In genomic region chr17:80424261-80424660, GRCh38 we compare ENCODE assay signal across 15 cellular contexts. TPM values are rescaled to one million over a fixed set of nuclear protein-coding genes. Genes with fewer than 3 reads are reported as not detected.
DNase-seq lines count a peak whose midpoint lies in the region; ATAC-seq and TF ChIP-seq lines count a peak whose summit lies in the region.
"Had no signal": no experiment of that assay in that cellular context is flagged by ENCODE, and none has a peak within 500 bp of the region (broad histone marks: within the 10 kb centered on the region; RNA-seq: fewer than 3 reads in every experiment).

No MANE protein-coding gene starts in this region.

- H3K9me3 ChIP-seq in HEK293 (ENCODE audit: control insufficient read depth, insufficient read depth, low read depth, low read length), result no peaks in the 10 kb centered on the region

- peak overlapping the region; percentile 30 for H3K27ac Mint-ChIP-seq in activated CD8-positive, alpha-beta T cell treated with anti-CD3 and anti-CD28 coated beads, Interleukin-2, amount 10 ng/mL, durations not matched to agents 7 days and 5 days
- no peak overlapping the region for H3K27ac Mint-ChIP-seq in activated CD8-positive, alpha-beta T cell treated with anti-CD3 and anti-CD28 coated beads for 36 hours
- peak overlapping the region in 1 of 2 donors; percentile 86 for H3K27ac Mint-ChIP-seq in effector memory CD8-positive, alpha-beta T cell
- peak overlapping the region; percentile 8 for H3K27ac Mint-ChIP-seq in stimulated activated effector memory CD8-positive, alpha-beta T cell treated with anti-CD3 and anti-CD28 coated beads, Interleukin-12 subunit alpha, Interleukin-12 subunit beta, amount 100 ng/mL, for 72 hours
- H3K27ac Mint-ChIP-seq: CD4-positive, alpha-beta memory T cell had no signal

- no peaks in the 10 kb centered on the region for H3K9me3 Mint-ChIP-seq in activated CD8-positive, alpha-beta T cell treated with anti-CD3 and anti-CD28 coated beads, Interleukin-2, amount 10 ng/mL, durations not matched to agents 7 days and 5 days (ENCODE audit: insufficient read depth)
- no peaks in the 10 kb centered on the region for H3K9me3 Mint-ChIP-seq in activated CD8-positive, alpha-beta T cell treated with anti-CD3 and anti-CD28 coated beads for 36 hours
- no peaks in the 10 kb centered on the region for H3K9me3 Mint-ChIP-seq in effector memory CD8-positive, alpha-beta T cell
- H3K9me3 Mint-ChIP-seq in stimulated activated effector memory CD8-positive, alpha-beta T cell treated with anti-CD3 and anti-CD28 coated beads, Interleukin-12 subunit alpha, Interleukin-12 subunit beta, amount 100 ng/mL, for 72 hours, result no peaks in the 10 kb centered on the region
- H3K9me3 Mint-ChIP-seq: IgD-negative memory B cell had no signal

- H3K27me3 Mint-ChIP-seq in activated CD8-positive, alpha-beta T cell treated with anti-CD3 and anti-CD28 coated beads, Interleukin-2, amount 10 ng/mL, durations not matched to agents 7 days and 5 days (ENCODE audit: low read depth), result no peaks in the 10 kb centered on the region
- H3K27me3 Mint-ChIP-seq in activated CD8-positive, alpha-beta T cell treated with anti-CD3 and anti-CD28 coated beads for 36 hours, result no peaks in the 10 kb centered on the region
- no peaks in the 10 kb centered on the region for H3K27me3 Mint-ChIP-seq in effector memory CD8-positive, alpha-beta T cell
- H3K27me3 Mint-ChIP-seq: CD4-positive, alpha-beta memory T cell had no signal

- DNase-seq in activated CD8-positive, alpha-beta T cell treated with anti-CD3 and anti-CD28 coated beads, Interleukin-2, amount 10 ng/mL, durations not matched to agents 7 days and 5 days, result no peak
- DNase-seq in activated CD8-positive, alpha-beta T cell treated with anti-CD3 and anti-CD28 coated beads for 36 hours, result no peak
- DNase-seq in effector memory CD8-positive, alpha-beta T cell, result no peak
- DNase-seq in stimulated activated effector memory CD8-positive, alpha-beta T cell treated with anti-CD3 and anti-CD28 coated beads, Interleukin-12 subunit alpha, Interleukin-12 subunit beta, amount 100 ng/mL, for 72 hours (ENCODE audit: low spot score in 2 of 2), result no peak
- DNase-seq in NCI-H2171 (lab: John Stamatoyannopoulos, UW) (no peak), pons (ENCODE audit: low spot score) (no peak), OCI-M2 (lab: John Stamatoyannopoulos, UW; ENCODE audit: unreplicated experiment) (no peak)
- DNase-seq: CD4-positive, alpha-beta memory T cell; GF-D8; NCI-H345; NCI-H69; PC-9; Right ventricle myocardium superior had no signal

- H3K4me1 ChIP-seq in HEK293 (ENCODE audit: control insufficient read depth, insufficient read depth, low read length), result no peaks in the 10 kb centered on the region

- CTCF ChIA-PET in activated CD8-positive, alpha-beta T cell treated with anti-CD3 and anti-CD28 coated beads, Interleukin-2, amount 10 ng/mL, durations not matched to agents 7 days and 5 days (lab: Charles Lee), result interaction anchor here (0.8 to 2.6 kb wide), 4 partner anchors 9 to 558 kb away, joined by 3 to 7 read pairs (median 6); partner anchors contain the start of gene ENDOV
- CTCF ChIA-PET in activated CD8-positive, alpha-beta T cell treated with anti-CD3 and anti-CD28 coated beads for 36 hours (lab: Charles Lee), result interaction anchor here (1.0 kb wide), 2 partner anchors 9 to 151 kb away, joined by 4 read pairs; no protein-coding TSS in a partner anchor
- CTCF ChIA-PET in HEK293 (lab: Yijun Ruan, JAX), result interaction anchor here (0.6 to 1.9 kb wide), 4 partner anchors 19 to 480 kb away, joined by 3 to 6 read pairs (median 4); no protein-coding TSS in a partner anchor

- H3K4me1 Mint-ChIP-seq in activated CD8-positive, alpha-beta T cell treated with anti-CD3 and anti-CD28 coated beads, Interleukin-2, amount 10 ng/mL, durations not matched to agents 7 days and 5 days (ENCODE audit: low read depth), result peaks cover 27% of the 10 kb centered on the region
- peaks cover 11% of the 10 kb centered on the region for H3K4me1 Mint-ChIP-seq in activated CD8-positive, alpha-beta T cell treated with anti-CD3 and anti-CD28 coated beads for 36 hours (ENCODE audit: low read depth)
- peaks cover 9 to 13% of the 10 kb centered on the region in 2 donors for H3K4me1 Mint-ChIP-seq in effector memory CD8-positive, alpha-beta T cell (ENCODE audit: low read depth in 2 of 2)
- peaks cover 31% of the 10 kb centered on the region for H3K4me1 Mint-ChIP-seq in stimulated activated effector memory CD8-positive, alpha-beta T cell treated with anti-CD3 and anti-CD28 coated beads, Interleukin-12 subunit alpha, Interleukin-12 subunit beta, amount 100 ng/mL, for 72 hours

- H3K36me3 ChIP-seq in HEK293 (ENCODE audit: control insufficient read depth in 2 of 2, insufficient read depth in 1 of 2, low read length in 2 of 2), result peaks cover 0 to 10% of the 10 kb centered on the region in 2 experiments; a peak in 1 of 3 replicates

- TF ChIP-seq CTCF in activated CD8-positive, alpha-beta T cell treated with anti-CD3 and anti-CD28 coated beads for 36 hours (IDR thresholded peaks at IDR 0.05), result no peak
- no peak for TF ChIP-seq CTCF in HEK293 (tag by site-specific recombination; IDR thresholded peaks at IDR 0.05)

- no peak overlapping the region for H3K27ac ChIP-seq in HEK293 (ENCODE audit: extremely low read depth, low read depth, low read length)
- H3K27ac ChIP-seq: PC-9 had no signal

- intact Hi-C loops in activated CD8-positive, alpha-beta T cell treated with anti-CD3 and anti-CD28 coated beads for 36 hours (cut with micrococcal nuclease), result no loop called here

- no peak overlapping the region for H3K4me3 Mint-ChIP-seq in activated CD8-positive, alpha-beta T cell treated with anti-CD3 and anti-CD28 coated beads, Interleukin-2, amount 10 ng/mL, durations not matched to agents 7 days and 5 days
- no peak overlapping the region for H3K4me3 Mint-ChIP-seq in activated CD8-positive, alpha-beta T cell treated with anti-CD3 and anti-CD28 coated beads for 36 hours
- peak overlapping the region in 1 of 2 donors; percentile 31 for H3K4me3 Mint-ChIP-seq in effector memory CD8-positive, alpha-beta T cell
- H3K4me3 Mint-ChIP-seq in stimulated activated effector memory CD8-positive, alpha-beta T cell treated with anti-CD3 and anti-CD28 coated beads, Interleukin-12 subunit alpha, Interleukin-12 subunit beta, amount 100 ng/mL, for 72 hours, result no peak overlapping the region
- H3K4me3 Mint-ChIP-seq: CD4-positive, alpha-beta memory T cell had no signal

- no peak for ATAC-seq in activated CD8-positive, alpha-beta T cell treated with anti-CD3 and anti-CD28 coated beads, Interleukin-2, amount 10 ng/mL, durations not matched to agents 7 days and 5 days
- ATAC-seq in activated CD8-positive, alpha-beta T cell treated with anti-CD3 and anti-CD28 coated beads for 36 hours, result no peak
- peak; percentile 23 for ATAC-seq in effector memory CD8-positive, alpha-beta T cell (replicated peaks)
- no peak for ATAC-seq in stimulated activated effector memory CD8-positive, alpha-beta T cell treated with anti-CD3 and anti-CD28 coated beads, Interleukin-12 subunit alpha, Interleukin-12 subunit beta, amount 100 ng/mL, for 72 hours

- POLR2A ChIA-PET in activated CD8-positive, alpha-beta T cell treated with anti-CD3 and anti-CD28 coated beads, Interleukin-2, amount 10 ng/mL, durations not matched to agents 7 days and 5 days (lab: Charles Lee), result interaction anchor here (0.6 to 1.7 kb wide), 2 partner anchors 30 to 162 kb away, joined by 3 to 7 read pairs; no protein-coding TSS in a partner anchor
- POLR2A ChIA-PET in activated CD8-positive, alpha-beta T cell treated with anti-CD3 and anti-CD28 coated beads for 36 hours (lab: Charles Lee), result interaction anchor here (0.6 kb wide), 2 partner anchors 9 to 503 kb away, joined by 3 read pairs; partner anchors contain the start of gene ENDOV
- POLR2A ChIA-PET in HEK293 (lab: Yijun Ruan, JAX), result interaction anchor here (1.0 kb wide), 1 partner anchor 30 kb away, joined by 3 read pairs; no protein-coding TSS in a partner anchor

- no peak overlapping the region for H3K4me3 ChIP-seq in HEK293 (ENCODE audit: low read depth, low read length)
- H3K4me3 ChIP-seq: PC-9 had no signal

- peaks cover 2% of the 10 kb centered on the region for H3K36me3 Mint-ChIP-seq in activated CD8-positive, alpha-beta T cell treated with anti-CD3 and anti-CD28 coated beads, Interleukin-2, amount 10 ng/mL, durations not matched to agents 7 days and 5 days (ENCODE audit: low read depth)
- no peaks in the 10 kb centered on the region for H3K36me3 Mint-ChIP-seq in activated CD8-positive, alpha-beta T cell treated with anti-CD3 and anti-CD28 coated beads for 36 hours (ENCODE audit: low read depth)
- peaks cover 15% of the 10 kb centered on the region for H3K36me3 Mint-ChIP-seq in effector memory CD8-positive, alpha-beta T cell (ENCODE audit: insufficient read depth)
- H3K36me3 Mint-ChIP-seq in stimulated activated effector memory CD8-positive, alpha-beta T cell treated with anti-CD3 and anti-CD28 coated beads, Interleukin-12 subunit alpha, Interleukin-12 subunit beta, amount 100 ng/mL, for 72 hours, result peaks cover 5% of the 10 kb centered on the region

TF ChIP-seq in HEK293, 187 proteins besides CTCF, POLR2A, EP300 and RAD21:
- TF ChIP-seq, protein P1, sequence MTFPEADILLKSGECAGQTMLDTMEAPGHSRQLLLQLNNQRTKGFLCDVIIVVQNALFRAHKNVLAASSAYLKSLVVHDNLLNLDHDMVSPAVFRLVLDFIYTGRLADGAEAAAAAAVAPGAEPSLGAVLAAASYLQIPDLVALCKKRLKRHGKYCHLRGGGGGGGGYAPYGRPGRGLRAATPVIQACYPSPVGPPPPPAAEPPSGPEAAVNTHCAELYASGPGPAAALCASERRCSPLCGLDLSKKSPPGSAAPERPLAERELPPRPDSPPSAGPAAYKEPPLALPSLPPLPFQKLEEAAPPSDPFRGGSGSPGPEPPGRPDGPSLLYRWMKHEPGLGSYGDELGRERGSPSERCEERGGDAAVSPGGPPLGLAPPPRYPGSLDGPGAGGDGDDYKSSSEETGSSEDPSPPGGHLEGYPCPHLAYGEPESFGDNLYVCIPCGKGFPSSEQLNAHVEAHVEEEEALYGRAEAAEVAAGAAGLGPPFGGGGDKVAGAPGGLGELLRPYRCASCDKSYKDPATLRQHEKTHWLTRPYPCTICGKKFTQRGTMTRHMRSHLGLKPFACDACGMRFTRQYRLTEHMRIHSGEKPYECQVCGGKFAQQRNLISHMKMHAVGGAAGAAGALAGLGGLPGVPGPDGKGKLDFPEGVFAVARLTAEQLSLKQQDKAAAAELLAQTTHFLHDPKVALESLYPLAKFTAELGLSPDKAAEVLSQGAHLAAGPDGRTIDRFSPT (tag by site-specific recombination; IDR thresholded peaks at IDR 0.05), result peak; percentile 37; the same call in 1 of the 2 replicates
- no peak for TF ChIP-seq ZNF157 (tag by site-specific recombination; IDR thresholded peaks at IDR 0.05)
TF ChIP-seq in HEK293: peak in this region for 1.

RNA-seq across cellular contexts. Expression of gene ENDOV, which starts 9.3 kb away (rescaled TPM):
- total RNA-seq in activated CD8-positive, alpha-beta T cell treated with anti-CD3 and anti-CD28 coated beads, Interleukin-2, amount 10 ng/mL, durations not matched to agents 7 days and 5 days, result 10 to 100 TPM; 15.7 to 18.7 TPM
- total RNA-seq in activated CD8-positive, alpha-beta T cell treated with anti-CD3 and anti-CD28 coated beads for 36 hours, result 10 to 100 TPM; 16.8 to 18.1 TPM

RNA-seq across cellular contexts. Expression of gene NPTX1, which starts 52.1 kb away (rescaled TPM):
- total RNA-seq in activated CD8-positive, alpha-beta T cell treated with anti-CD3 and anti-CD28 coated beads, Interleukin-2, amount 10 ng/mL, durations not matched to agents 7 days and 5 days, result 10 to 100 TPM; 16.7 to 18.9 TPM
- total RNA-seq in activated CD8-positive, alpha-beta T cell treated with anti-CD3 and anti-CD28 coated beads for 36 hours, result 1 to 10 TPM; 3.4 to 5.1 TPM
- total RNA-seq: CD4-positive, alpha-beta memory T cell; Right ventricle myocardium superior had no signal
